In genomic region chr16:76081936-76082335, GRCh38 we compare ENCODE assay signal across 21 cellular contexts.
A peak's percentile ranks its signal among the peaks of the same experiment; 100 is the strongest.
DNase-seq lines count a peak whose midpoint lies in the region; ATAC-seq and TF ChIP-seq lines count a peak whose summit lies in the region.
"Had no signal": no experiment of that assay in that cellular context is flagged by ENCODE, and none has a peak within 500 bp of the region (broad histone marks: within the 10 kb centered on the region; RNA-seq: fewer than 3 reads in every experiment).

No MANE protein-coding gene starts in this region.

- H3K4me1 Mint-ChIP-seq in Caco-2 (ENCODE audit: low read depth, unreplicated experiment), result no peaks in the 10 kb centered on the region
- H3K4me1 Mint-ChIP-seq: T-helper 17 cell had no signal

- no peaks in the 10 kb centered on the region for H3K27me3 ChIP-seq in vagina
- no peaks in the 10 kb centered on the region for H3K27me3 ChIP-seq in Caco-2 (replicated peaks; ENCODE audit: control insufficient read depth, insufficient read depth, low read length)
- H3K27me3 ChIP-seq: MG63, neutrophil, spleen had no signal

- CTCF ChIA-PET in Caco-2 (lab: Charles Lee), result no interaction called here

- H3K36me3 Mint-ChIP-seq in Caco-2 (ENCODE audit: insufficient read depth, unreplicated experiment), result no peaks in the 10 kb centered on the region
- H3K36me3 Mint-ChIP-seq: brain had no signal

- H3K9me3 ChIP-seq in vagina, result no peaks in the 10 kb centered on the region
- H3K9me3 ChIP-seq in Caco-2, result no peaks in the 10 kb centered on the region
- H3K9me3 ChIP-seq: lower lobe of right lung, MG63, neutrophil, spleen had no signal

- no peak overlapping the region for H3K4me3 Mint-ChIP-seq in Caco-2 (ENCODE audit: unreplicated experiment)
- H3K4me3 Mint-ChIP-seq: brain, T-helper 17 cell had no signal

- no TSS peak for BruUV-seq in Caco-2 (replicated peaks; lab: Mats Ljungman, UMichigan)

- H3K27me3 Mint-ChIP-seq in Caco-2 (ENCODE audit: insufficient read depth, unreplicated experiment), result no peaks in the 10 kb centered on the region
- H3K27me3 Mint-ChIP-seq: T-helper 17 cell had no signal

- no peak overlapping the region for H3K4me3 ChIP-seq in vagina
- no peak overlapping the region for H3K4me3 ChIP-seq in Caco-2 (ENCODE audit: low read depth, low read length)
- H3K4me3 ChIP-seq: coronary artery, GM23248, lower lobe of right lung, MG63, spleen had no signal

- ATAC-seq in GM18868 (IDR thresholded peaks at IDR 0.05; ENCODE audit: unreplicated experiment) (peak; percentile 70), GM18870 (IDR thresholded peaks at IDR 0.05; ENCODE audit: unreplicated experiment) (no peak)
- ATAC-seq: lower lobe of right lung, T-helper 17 cell had no signal

- no peak for TF ChIP-seq POLR2A in vagina (IDR thresholded peaks at IDR 0.05)

- POLR2A ChIA-PET in Caco-2 (lab: Charles Lee), result no interaction called here

- H3K27ac Mint-ChIP-seq in Caco-2 (ENCODE audit: unreplicated experiment), result no peak overlapping the region
- H3K27ac Mint-ChIP-seq: brain, T-helper 17 cell had no signal

- no peaks in the 10 kb centered on the region for H3K9me3 Mint-ChIP-seq in Caco-2 (ENCODE audit: unreplicated experiment)

- no peak overlapping the region for H3K27ac ChIP-seq in vagina
- H3K27ac ChIP-seq: coronary artery, GM23248, lower lobe of right lung, neutrophil, spleen had no signal

- no peak for TF ChIP-seq CTCF in vagina (IDR thresholded peaks at IDR 0.05)
- no peak for TF ChIP-seq CTCF in Caco-2 (IDR thresholded peaks at IDR 0.05; ENCODE audit: insufficient read depth in 1 of 2, low read depth in 1 of 2, low read length in 1 of 2, severe bottlenecking in 1 of 2, unreplicated experiment in 1 of 2)

- H3K4me1 ChIP-seq in vagina (no peaks in the 10 kb centered on the region), Caco-2 (no peaks in the 10 kb centered on the region)
- H3K4me1 ChIP-seq: lower lobe of right lung, spleen had no signal

- DNase-seq in NCI-H187 treated with DMSO at 0.1 percent for 48 hours (lab: John Stamatoyannopoulos, UW) (peak; percentile 71), NCI-H748 treated with DMSO at 0.1 percent for 48 hours (lab: John Stamatoyannopoulos, UW) (peak; percentile 22), left kidney (ENCODE audit: low read depth, low spot score) (peak; percentile 41), vagina (ENCODE audit: extremely low spot score in 2 of 2) (no peak), Caco-2 (no peak), HuH-7.5 (ENCODE audit: low spot score) (no peak)
- DNase-seq: activated CD8-positive, alpha-beta memory T cell treated with anti-CD3 and anti-CD28 coated beads, Interleukin-2, amount 50 U/mL, for 48 hours; activated effector memory CD4-positive, alpha-beta T cell treated with Interleukin-2 at 50 U/mL for 16 hours; GM23248; IMR-90; lower lobe of right lung; MG63; NCI-H1930; spleen; stimulated activated CD4-positive, alpha-beta T cell treated with anti-CD3 and anti-CD28 coated beads, Interleukin-4, amount 100 ng/mL, for 4 hours; T-helper 17 cell had no signal

- intact Hi-C loops in vagina (cut with DNase I) (no loop called here), Caco-2 (cut with micrococcal nuclease; ENCODE audit: unreplicated experiment) (no loop called here)

- H3K36me3 ChIP-seq in vagina, result no peaks in the 10 kb centered on the region
- no peaks in the 10 kb centered on the region for H3K36me3 ChIP-seq in Caco-2 (ENCODE audit: control insufficient read depth, insufficient read depth, low read length)
- H3K36me3 ChIP-seq: lower lobe of right lung, MG63, neutrophil, spleen had no signal

Comparison
In these comparisons a context has a peak if more than half of its experiments do, and no peak if none do; other contexts are left out.
1. DNase-seq: peak in NCI-H187 treated with DMSO at 0.1 percent for 48 hours (single experiment), NCI-H748 treated with DMSO at 0.1 percent for 48 hours (single experiment) and left kidney (single experiment); none in vagina (0 of 2), Caco-2 (0 of 2) and HuH-7.5 (single experiment).